26 cellular contexts compared by ENCODE assay signal in genomic region chr17:44865921-44866320, GRCh38. TPM values are rescaled to one million over a fixed set of nuclear protein-coding genes. Genes with fewer than 3 reads are reported as not detected.
DNase-seq lines count a peak whose midpoint lies in the region; ATAC-seq and TF ChIP-seq lines count a peak whose summit lies in the region.
"Had no signal": no experiment of that assay in that cellular context is flagged by ENCODE, and none has a peak within 500 bp of the region (broad histone marks: within the 10 kb centered on the region; RNA-seq: fewer than 3 reads in every experiment).

No MANE protein-coding gene starts in this region.

- CTCF ChIA-PET in mammary epithelial cell (lab: Charles Lee; ENCODE audit: low non-redundant PET), result no interaction called here

- dilution Hi-C loops in mammary epithelial cell (cut with HindIII; ENCODE audit: low sequenced_read_pairs), result no loop called here

- in situ Hi-C loops in mammary epithelial cell (cut with MboI; ENCODE audit: low sequenced_read_pairs in 2 of 2), result loop anchor here in 1 of 2 donors (5.0 kb wide), 1 partner anchor 89 kb away; no protein-coding TSS in a partner anchor

- TF ChIP-seq CTCF in foreskin fibroblast (IDR thresholded peaks at IDR 0.05; ENCODE audit: low read depth, low read length), result no peak
- no peak for TF ChIP-seq CTCF in mammary epithelial cell (conservative IDR thresholded peaks at IDR 0.05 in 1 of 2, IDR thresholded peaks at IDR 0.05 in 1 of 2; ENCODE audit: extremely low read depth in 1 of 2, insufficient read depth in 1 of 2, low read depth in 1 of 2, low read length in 2 of 2)

- H3K4me3 ChIP-seq in SJSA1 (no peak overlapping the region), foreskin fibroblast (ENCODE audit: low read depth in 1 of 2, low read length in 2 of 2) (no peak overlapping the region), mammary epithelial cell (replicated peaks in 1 of 3; ENCODE audit: insufficient read depth in 1 of 3, low read depth in 2 of 3, low read length in 3 of 3) (no peak overlapping the region)
- H3K4me3 ChIP-seq: A549, GM12878, heart right ventricle, suprapubic skin had no signal

- no peaks in the 10 kb centered on the region for H3K79me2 ChIP-seq in mammary epithelial cell (ENCODE audit: insufficient read depth, low read length)

- H2AFZ ChIP-seq in mammary epithelial cell (ENCODE audit: low read depth, low read length), result no peak overlapping the region

- H4K20me1 ChIP-seq in mammary epithelial cell (ENCODE audit: insufficient read depth, low read length), result no peaks in the 10 kb centered on the region

- H3K36me3 ChIP-seq in SJSA1 (peaks cover 90% of the 10 kb centered on the region), mammary epithelial cell (ENCODE audit: insufficient read depth, low read length) (peaks cover 29% of the 10 kb centered on the region)

- peak; percentile 33 for DNase-seq in cardiac septum (ENCODE audit: low spot score)
- DNase-seq in left cardiac atrium, result no peak
- peak; percentile 75 to 77 for DNase-seq in SJSA1 (ENCODE audit: low read depth in 1 of 2, low spot score in 2 of 2)
- peak; percentile 49 to 51 for DNase-seq in foreskin fibroblast
- DNase-seq in mammary epithelial cell, result no peak
- DNase-seq in NCI-H1048 (lab: John Stamatoyannopoulos, UW), result no peak
- no peak for DNase-seq in head of caudate nucleus
- DNase-seq: activated B cell treated with CpG ODN at 0.5 μM for 24 hours; activated naive CD4-positive, alpha-beta T cell treated with anti-CD3 and anti-CD28 coated beads for 36 hours; brain microvascular endothelial cell; foreskin keratinocyte; heart right ventricle; NCI-H187; right cardiac atrium; stimulated activated CD4-positive, alpha-beta T cell treated with anti-CD3 and anti-CD28 coated beads, Interleukin-4, amount 100 ng/mL, for 4 hours; stimulated activated naive B cell treated with anti-CD40 and anti-IgM and Interleukin-4, amounts not matched to agents 10 μg/mL and 1 μg/mL and 100 μg/mL, for 72 hours had no signal

- no TSS peak for BruUV-seq in mammary epithelial cell (replicated peaks; lab: Mats Ljungman, UMichigan)

- no peaks in the 10 kb centered on the region for H3K27me3 ChIP-seq in SJSA1 (replicated peaks)
- H3K27me3 ChIP-seq in mammary epithelial cell (ENCODE audit: insufficient read depth, low read length), result no peaks in the 10 kb centered on the region
- H3K27me3 ChIP-seq: brain microvascular endothelial cell, foreskin keratinocyte, heart right ventricle, suprapubic skin had no signal

- H3K4me1 ChIP-seq in SJSA1 (replicated peaks) (peaks cover 21% of the 10 kb centered on the region), mammary epithelial cell (ENCODE audit: insufficient read depth, low read length) (no peaks in the 10 kb centered on the region)
- H3K4me1 ChIP-seq: A549, foreskin keratinocyte, suprapubic skin had no signal

- no peaks in the 10 kb centered on the region for H3K9me3 ChIP-seq in SJSA1 (replicated peaks)
- H3K9me3 ChIP-seq in mammary epithelial cell (replicated peaks; ENCODE audit: insufficient read depth, low read length), result no peaks in the 10 kb centered on the region
- H3K9me3 ChIP-seq: A549, heart right ventricle, suprapubic skin had no signal

- ATAC-seq in left cardiac atrium (no peak), GM19324 (IDR thresholded peaks at IDR 0.05; ENCODE audit: low FRiP score, unreplicated experiment) (no peak)

- H3K27ac ChIP-seq in SJSA1 (peak overlapping the region; percentile 51), mammary epithelial cell (ENCODE audit: insufficient read depth, low read depth, low read length) (no peak overlapping the region)
- H3K27ac ChIP-seq: A549, brain microvascular endothelial cell, C4-2B, foreskin keratinocyte, suprapubic skin had no signal

- no peak overlapping the region for H3K9ac ChIP-seq in mammary epithelial cell (ENCODE audit: insufficient read depth, low read length)

- intact Hi-C loops in cardiac septum (cut with DNase I), result loop anchor here (1.0 kb wide), 1 partner anchor 90 kb away; no protein-coding TSS in a partner anchor
- intact Hi-C loops in left cardiac atrium (cut with DNase I), result loop anchor here in 1 of 2 donors (1.0 kb wide), 1 partner anchor 91 kb away; no protein-coding TSS in a partner anchor
- intact Hi-C loops in mammary epithelial cell (cut with micrococcal nuclease), result loop anchor here (1.0 to 5.0 kb wide), 3 partner anchors 34 to 91 kb away; partner anchors contain the start of gene GJC1
- intact Hi-C loops in head of caudate nucleus (cut with DNase I), result loop anchor here (2.0 kb wide), 1 partner anchor 87 kb away; no protein-coding TSS in a partner anchor

- WGBS in mammary epithelial cell (ENCODE audit: low coverage, missing lambda C conversion rate), result 94% methylated on average over 6 of the region's 6 CpGs

- no peak overlapping the region for H3K4me2 ChIP-seq in mammary epithelial cell (ENCODE audit: insufficient read depth, low read depth, low read length)
- H3K4me2 ChIP-seq: A549 had no signal

RNA-seq across cellular contexts. Expression of gene HIGD1B, which starts 18.2 kb away (rescaled TPM):
- total RNA-seq in cardiac septum (10.3 TPM), left cardiac atrium (10 to 100 TPM; 11.6 to 14.1 TPM), mammary epithelial cell (not detected)
- total RNA-seq in SJSA1 (2014; rRNA removed; shearing (Covaris generic)), result not detected in 2 replicates
- not detected for polyA plus RNA-seq in mammary epithelial cell
- polyA minus RNA-seq in mammary epithelial cell, result not detected
- total RNA-seq: activated B cell treated with CpG ODN at 0.5 μM for 24 hours; activated naive CD4-positive, alpha-beta T cell treated with anti-CD3 and anti-CD28 coated beads for 36 hours; activated T-helper 1 cell treated with anti-CD3 and anti-CD28 coated beads, Interleukin-12 subunit alpha, Interleukin-12 subunit beta, Interleukin-2, Interleukin-4 antibody, amounts not matched to agents 30 ng/mL and 10 ng/mL and 1 ng/mL, durations not matched to agents 14 hours and 24 hours and 36 hours; endothelial cell of umbilical vein; foreskin keratinocyte; GM12878; lung microvascular endothelial cell; neural crest cell; suprapubic skin had no signal
- polyA plus RNA-seq: A549, endothelial cell of umbilical vein, foreskin keratinocyte, IgD-negative memory B cell had no signal

RNA-seq across cellular contexts. Expression of gene EFTUD2, which starts 33.3 kb away (rescaled TPM):
- total RNA-seq in cardiac septum (62.0 TPM), left cardiac atrium (10 to 100 TPM; 59.0 to 66.1 TPM), mammary epithelial cell (100 to 1,000 TPM in 1 of 2 donors, 10 to 100 TPM in 1; 85.4 to 106 TPM)
- 158 and 179 TPM in 2 replicates for total RNA-seq in SJSA1 (2014; rRNA removed; shearing (Covaris generic))
- polyA plus RNA-seq in mammary epithelial cell, result 105 TPM
- polyA minus RNA-seq in mammary epithelial cell, result 485 TPM

RNA-seq across cellular contexts. Expression of gene GJC1, which starts 35.8 kb away (rescaled TPM):
- total RNA-seq in cardiac septum (32.0 TPM), left cardiac atrium (10 to 100 TPM; 28.5 to 38.5 TPM), mammary epithelial cell (10 to 100 TPM in 1 of 2 donors, 1 to 10 TPM in 1; 7.0 to 26.8 TPM)
- 36.4 and 53.4 TPM in 2 replicates for total RNA-seq in SJSA1 (2014; rRNA removed; shearing (Covaris generic))
- polyA plus RNA-seq in mammary epithelial cell, result 11.1 TPM
- 88.5 TPM for polyA minus RNA-seq in mammary epithelial cell

RNA-seq across cellular contexts. Expression of gene GFAP, which starts 49.4 kb away (rescaled TPM):
- total RNA-seq in cardiac septum, result 7.0 TPM
- total RNA-seq in left cardiac atrium, result 1 to 10 TPM; 2.3 to 4.0 TPM
- total RNA-seq in SJSA1 (2014; rRNA removed; shearing (Covaris generic)), result not detected in 2 replicates
- under 1 TPM in 1 of 2 donors, not detected in 1; 0.83 TPM for total RNA-seq in mammary epithelial cell
- not detected for polyA plus RNA-seq in mammary epithelial cell
- polyA minus RNA-seq in mammary epithelial cell, result not detected
- total RNA-seq: activated B cell treated with CpG ODN at 0.5 μM for 24 hours; activated naive CD4-positive, alpha-beta T cell treated with anti-CD3 and anti-CD28 coated beads for 36 hours; activated T-helper 1 cell treated with anti-CD3 and anti-CD28 coated beads, Interleukin-12 subunit alpha, Interleukin-12 subunit beta, Interleukin-2, Interleukin-4 antibody, amounts not matched to agents 30 ng/mL and 10 ng/mL and 1 ng/mL, durations not matched to agents 14 hours and 24 hours and 36 hours; GM12878; lung microvascular endothelial cell; neural crest cell had no signal

Comparison
In these comparisons a context has a peak if more than half of its experiments do, and no peak if none do; other contexts are left out.
1. DNase-seq: peak in cardiac septum (single experiment), SJSA1 (2 of 2) and foreskin fibroblast (2 of 2); none in left cardiac atrium (single experiment), mammary epithelial cell (single experiment), NCI-H1048 (single experiment) and head of caudate nucleus (0 of 42).
2. RNA of gene HIGD1B, which starts 18.2 kb away (total RNA-seq): 11.6 to 14.1 TPM in left cardiac atrium and 10.3 TPM in cardiac septum (single experiment); not detected in SJSA1 and not detected in mammary epithelial cell; every median in the first group is over 10 times any median in the second.